In the genomic region with DNA sequence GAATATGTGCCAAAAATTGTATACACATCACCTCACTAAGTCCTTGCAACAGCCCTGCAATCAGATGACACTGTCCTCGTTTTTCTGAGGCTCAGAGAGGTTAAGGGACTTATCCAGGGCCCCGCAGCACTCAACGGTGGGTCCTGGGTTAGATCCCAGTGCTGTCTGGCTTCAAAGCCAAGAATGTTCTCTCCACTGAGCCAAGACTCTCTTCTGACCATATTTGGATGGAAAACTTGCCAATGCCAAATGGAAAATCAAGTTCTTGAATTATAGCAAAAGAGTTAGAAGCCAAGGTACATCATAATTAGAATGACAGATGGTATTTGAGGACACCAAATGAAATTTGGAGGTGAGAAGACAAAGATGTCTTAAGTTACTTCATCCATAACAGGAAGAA, we compare ENCODE assay signal across 7 cellular contexts.
"Had no signal": no experiment of that assay in that cellular context is flagged by ENCODE, and none has a peak within 500 bp of the region (broad histone marks: within the 10 kb centered on the region; RNA-seq: fewer than 3 reads in every experiment).

No MANE protein-coding gene starts in this region.

- H2AFZ ChIP-seq: neural progenitor cell had no signal

- H3K27me3 ChIP-seq: left lung, neural progenitor cell, ovary had no signal

- H3K4me1 ChIP-seq: neural progenitor cell had no signal

- H3K36me3 ChIP-seq: neural progenitor cell, ovary had no signal

- H3K4me3 ChIP-seq: left lung, neural progenitor cell, ovary had no signal

- H3K4me2 ChIP-seq: neural progenitor cell had no signal

- DNase-seq: activated CD4-positive, CD25-positive, alpha-beta regulatory T cell treated with anti-CD3 and anti-CD28 coated beads, Interleukin-2, amount 50 U/mL, for 72 hours; activated naive CD4-positive, alpha-beta T cell treated with Interleukin-2 at 50 U/mL for 16 hours; central memory CD4-positive, alpha-beta T cell; left lung; ovary; SHP77 had no signal

- H3K9me3 ChIP-seq: left lung, ovary had no signal

- H3K27ac ChIP-seq: neural progenitor cell, ovary had no signal
